Comparison of ENCODE assay signal across 16 cellular contexts in the genomic region with DNA sequence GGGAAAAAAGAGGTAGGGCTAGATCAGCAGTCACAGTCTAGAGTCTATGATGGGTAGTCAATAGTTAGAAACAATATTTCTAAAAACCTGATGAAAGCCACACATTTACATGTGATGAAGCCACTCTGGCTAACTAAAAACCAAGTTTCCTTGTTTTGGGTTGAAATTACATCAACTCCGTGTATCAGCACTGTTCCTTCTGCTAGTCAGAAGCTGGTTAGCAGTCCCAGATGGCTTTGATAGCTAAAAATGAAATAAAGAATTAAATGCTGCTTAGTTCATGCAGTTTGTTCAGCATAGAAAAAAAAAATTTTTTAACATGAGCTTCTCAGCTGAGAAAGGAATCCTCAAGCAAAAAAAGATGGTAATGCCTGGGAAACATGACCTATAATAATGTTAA.
DNase-seq lines count a peak whose midpoint lies in the region; ATAC-seq and TF ChIP-seq lines count a peak whose summit lies in the region.
"Had no signal": no experiment of that assay in that cellular context is flagged by ENCODE, and none has a peak within 500 bp of the region (broad histone marks: within the 10 kb centered on the region; RNA-seq: fewer than 3 reads in every experiment).

No MANE protein-coding gene starts in this region.

- H3K27me3 ChIP-seq in RWPE2 (ENCODE audit: insufficient read depth, poor library complexity, severe bottlenecking): no peaks in the 10 kb centered on the region
- H3K27me3 ChIP-seq in esophagus muscularis mucosa: no peaks in the 10 kb centered on the region
- no peaks in the 10 kb centered on the region for H3K27me3 ChIP-seq in MM.1S (replicated peaks; ENCODE audit: insufficient read depth, low read length)
- H3K27me3 ChIP-seq in effector memory CD4-positive, alpha-beta T cell (replicated peaks; ENCODE audit: control insufficient read depth, insufficient read depth, low read length, poor library complexity, severe bottlenecking): no peaks in the 10 kb centered on the region

- H4K20me1 ChIP-seq in MM.1S (ENCODE audit: insufficient read depth, low read length): no peaks in the 10 kb centered on the region

- no peak for TF ChIP-seq EP300 in esophagus muscularis mucosa (IDR thresholded peaks at IDR 0.05)

- peak overlapping the region; percentile 95 for H3K27ac Mint-ChIP-seq in osteocyte (ENCODE audit: unreplicated experiment)
- H3K27ac Mint-ChIP-seq: CD14-positive monocyte, GM23338 had no signal

- 53% methylated on average over 1 of the region's 1 CpG for WGBS in esophagus muscularis mucosa

- H3K9me2 ChIP-seq in MM.1S (replicated peaks; ENCODE audit: insufficient read depth, low read length): no peaks in the 10 kb centered on the region

- peaks cover 80% of the 10 kb centered on the region for H3K4me1 Mint-ChIP-seq in osteocyte (ENCODE audit: unreplicated experiment)
- H3K4me1 Mint-ChIP-seq: GM23338 had no signal

- TF ChIP-seq POLR2A in esophagus muscularis mucosa (IDR thresholded peaks at IDR 0.05; ENCODE audit: low read depth): no peak

- no peaks in the 10 kb centered on the region for H3K27me3 Mint-ChIP-seq in osteocyte (ENCODE audit: unreplicated experiment)

- H3K9me3 ChIP-seq in RWPE2 (ENCODE audit: severe bottlenecking) (no peaks in the 10 kb centered on the region), esophagus muscularis mucosa (no peaks in the 10 kb centered on the region), MM.1S (replicated peaks; ENCODE audit: insufficient read depth, low read length) (no peaks in the 10 kb centered on the region)
- H3K9me3 ChIP-seq in effector memory CD4-positive, alpha-beta T cell (ENCODE audit: control insufficient read depth, low read length): no peaks in the 10 kb centered on the region
- H3K9me3 ChIP-seq: A549 had no signal

- no peak overlapping the region for H2AFZ ChIP-seq in MM.1S (ENCODE audit: low read length)
- H2AFZ ChIP-seq: GM23338 had no signal

- H3K36me3 ChIP-seq in RWPE2 (ENCODE audit: low read depth) (no peaks in the 10 kb centered on the region), esophagus muscularis mucosa (no peaks in the 10 kb centered on the region), MM.1S (replicated peaks; ENCODE audit: insufficient read depth, low read length) (no peaks in the 10 kb centered on the region)
- H3K36me3 ChIP-seq in effector memory CD4-positive, alpha-beta T cell (ENCODE audit: control insufficient read depth, insufficient read depth, low read length): no peaks in the 10 kb centered on the region

- ATAC-seq in RWPE2 (ENCODE audit: low read depth): no peak
- ATAC-seq: A549, GM23338 had no signal

- H3K4me3 Mint-ChIP-seq in osteocyte (ENCODE audit: unreplicated experiment): no peak overlapping the region
- H3K4me3 Mint-ChIP-seq: CD14-positive monocyte, GM23338 had no signal

- peaks cover 2% of the 10 kb centered on the region for H3K36me3 Mint-ChIP-seq in osteocyte (ENCODE audit: unreplicated experiment)
- H3K36me3 Mint-ChIP-seq: CD14-positive monocyte had no signal

- intact Hi-C loops in esophagus muscularis mucosa (cut with DNase I): no loop called here

- no peak overlapping the region for H3K4me2 ChIP-seq in MM.1S (ENCODE audit: low read depth, low read length)
- H3K4me2 ChIP-seq: A549, GM23338 had no signal

- DNase-seq in AG10803 (ENCODE audit: low read depth) (peak; percentile 84), RWPE2 (ENCODE audit: low spot score) (no peak), esophagus muscularis mucosa (ENCODE audit: extremely low spot score) (no peak), osteocyte (ENCODE audit: extremely low spot score, unreplicated experiment) (no peak), MM.1S (no peak), NCI-H2081 treated with DMSO at 0.1 percent for 48 hours (lab: John Stamatoyannopoulos, UW) (no peak)
- DNase-seq in effector memory CD4-positive, alpha-beta T cell: no peak
- DNase-seq: NCI-H1436, NCI-H2029, NCI-H2171 treated with DMSO at 0.1 percent for 48 hours, NCI-H748 treated with DMSO at 0.1 percent for 48 hours, RPMI8226 had no signal

- H3K4me3 ChIP-seq in AG10803 (ENCODE audit: low read length): no peak overlapping the region
- no peak overlapping the region for H3K4me3 ChIP-seq in RWPE2 (ENCODE audit: severe bottlenecking)
- no peak overlapping the region for H3K4me3 ChIP-seq in esophagus muscularis mucosa
- H3K4me3 ChIP-seq in MM.1S (ENCODE audit: low read length): no peak overlapping the region
- H3K4me3 ChIP-seq in effector memory CD4-positive, alpha-beta T cell (ENCODE audit: insufficient read depth, low read depth, low read length, poor library complexity, severe bottlenecking): no peak overlapping the region
- H3K4me3 ChIP-seq: A549, GM23338 had no signal

- H3F3A ChIP-seq in MM.1S (ENCODE audit: insufficient read depth, low read length): no peaks in the 10 kb centered on the region

- no peaks in the 10 kb centered on the region for H3K79me2 ChIP-seq in MM.1S (ENCODE audit: low read length)

- H3K9me3 Mint-ChIP-seq in osteocyte (ENCODE audit: unreplicated experiment): peaks cover 6% of the 10 kb centered on the region
- H3K9me3 Mint-ChIP-seq: GM23338 had no signal

- TF ChIP-seq CTCF in AG10803 (conservative IDR thresholded peaks at IDR 0.05; ENCODE audit: low read length): no peak
- no peak for TF ChIP-seq CTCF in RWPE2 (IDR thresholded peaks at IDR 0.05; ENCODE audit: poor library complexity, severe bottlenecking)
- no peak for TF ChIP-seq CTCF in esophagus muscularis mucosa (IDR thresholded peaks at IDR 0.05)
- TF ChIP-seq CTCF in osteocyte (IDR thresholded peaks at IDR 0.05): no peak
- no peak for TF ChIP-seq CTCF in MM.1S (IDR thresholded peaks at IDR 0.05; ENCODE audit: low read length)

- no peak overlapping the region for H3K9ac ChIP-seq in MM.1S (ENCODE audit: low read length)

- H3K4me1 ChIP-seq in RWPE2 (ENCODE audit: insufficient read depth, poor library complexity, severe bottlenecking): peaks cover 29% of the 10 kb centered on the region
- H3K4me1 ChIP-seq in esophagus muscularis mucosa: peaks cover 0 to 9% (median 3%) of the 10 kb centered on the region in 4 donors
- no peaks in the 10 kb centered on the region for H3K4me1 ChIP-seq in MM.1S (ENCODE audit: low read length)
- no peaks in the 10 kb centered on the region for H3K4me1 ChIP-seq in effector memory CD4-positive, alpha-beta T cell (ENCODE audit: control insufficient read depth, insufficient read depth, low read length, poor library complexity, severe bottlenecking)
- H3K4me1 ChIP-seq: A549 had no signal

- peak overlapping the region; percentile 99 for H3K27ac ChIP-seq in RWPE2 (ENCODE audit: poor library complexity, severe bottlenecking)
- peak overlapping the region; percentile 8 to 66 (median 46) for H3K27ac ChIP-seq in esophagus muscularis mucosa (replicated peaks in 1 of 4)
- no peak overlapping the region for H3K27ac ChIP-seq in MM.1S (ENCODE audit: low read length)
- no peak overlapping the region for H3K27ac ChIP-seq in effector memory CD4-positive, alpha-beta T cell (ENCODE audit: insufficient read depth, low read length, poor library complexity, severe bottlenecking)
- H3K27ac ChIP-seq: A549, HL-60 had no signal

Comparison
In these comparisons a context has a peak if more than half of its experiments do, and no peak if none do; other contexts are left out.
1. H3K27ac ChIP-seq: peak in RWPE2 (single experiment) and esophagus muscularis mucosa (4 of 4); none in MM.1S (single experiment) and effector memory CD4-positive, alpha-beta T cell (single experiment).